Comparison of ENCODE assay signal across 27 cellular contexts in genomic region chr11:97615541-97615940, GRCh38.
A peak's percentile ranks its signal among the peaks of the same experiment; 100 is the strongest.
DNase-seq lines count a peak whose midpoint lies in the region; ATAC-seq, FAIRE-seq and TF ChIP-seq lines count a peak whose summit lies in the region.
"Had no signal": no experiment of that assay in that cellular context is flagged by ENCODE, and none has a peak within 500 bp of the region (broad histone marks: within the 10 kb centered on the region; RNA-seq: fewer than 3 reads in every experiment).

No MANE protein-coding gene starts in this region.

- no peaks in the 10 kb centered on the region; the same call in 1 of the 2 replicates for H3K9me3 ChIP-seq in K562 (replicated peaks; ENCODE audit: control insufficient read depth, insufficient read depth, low read depth, low read length)
- H3K9me3 ChIP-seq: BE2C, SJCRH30 had no signal

- no peaks in the 10 kb centered on the region for H3K79me2 ChIP-seq in K562 (ENCODE audit: control insufficient read depth, insufficient read depth, low read length)

- WGBS in K562 (ENCODE audit: insufficient coverage, low coverage, missing lambda C conversion rate) = 33% methylated on average over 4 of the region's 4 CpGs

- no peak overlapping the region for H3K9ac ChIP-seq in K562 (ENCODE audit: insufficient read depth in 1 of 2, low read depth in 2 of 2, low read length in 2 of 2)

- TF ChIP-seq RAD21 in K562 (CRISPR knock-in tag; conservative IDR thresholded peaks at IDR 0.05 in 1 of 2, IDR thresholded peaks at IDR 0.05 in 1 of 2) = no peak

- no peaks in the 10 kb centered on the region for H4K20me1 ChIP-seq in K562 (replicated peaks; ENCODE audit: control insufficient read depth, insufficient read depth, low read length)

- CTCF ChIA-PET in K562 (lab: Yijun Ruan, JAX; ENCODE audit: low intra/inter-chr PET ratio) = no interaction called here

- H3K4me3 ChIP-seq in K562 (no peak overlapping the region), fibroblast of pulmonary artery (replicated peaks; ENCODE audit: low read depth, low read length) (no peak overlapping the region)
- H3K4me3 ChIP-seq: PC-9, SJCRH30 had no signal

- no peak for FAIRE-seq in K562 (lab: Jason Lieb, UNC)
- FAIRE-seq: D721Med, HepG2 had no signal

- no peaks in the 10 kb centered on the region for H3K27me3 Mint-ChIP-seq in activated T-cell treated with anti-CD3 and anti-CD28 coated beads, Interleukin-2, amount 50 U/mL, for 24 hours
- H3K27me3 Mint-ChIP-seq: CD8-positive, alpha-beta memory T cell had no signal

- 0 out of 2 replicates have a peak overlapping the region, but pooled peaks have one; percentile 11 for H2AFZ ChIP-seq in K562 (ENCODE audit: low read depth, low read length)
- H2AFZ ChIP-seq: PC-9 had no signal

- no peak for TF ChIP-seq EP300 in K562 (IDR thresholded peaks at IDR 0.05; ENCODE audit: low read length)

- no peaks in the 10 kb centered on the region for H3K36me3 ChIP-seq in K562 (ENCODE audit: control insufficient read depth, insufficient read depth, low read length)
- H3K36me3 ChIP-seq: BE2C, SJCRH30 had no signal

- TF ChIP-seq POLR2A in K562 (conservative IDR thresholded peaks at IDR 0.05) = no peak

- H3K4me1 ChIP-seq in K562 (replicated peaks in 1 of 2; ENCODE audit: control insufficient read depth in 2 of 2, insufficient read depth in 2 of 2, low read length in 2 of 2) = no peaks in the 10 kb centered on the region
- H3K4me1 ChIP-seq: BE2C, SJCRH30 had no signal

- H3K27ac ChIP-seq in K562 (ENCODE audit: extremely low read depth, low read depth, low read length) = no peak overlapping the region
- H3K27ac ChIP-seq: 22Rv1, PC-9, SJCRH30 had no signal

- H3K36me3 Mint-ChIP-seq in activated T-cell treated with anti-CD3 and anti-CD28 coated beads, Interleukin-2, amount 50 U/mL, for 24 hours (ENCODE audit: low read depth) = no peaks in the 10 kb centered on the region
- H3K36me3 Mint-ChIP-seq: CD14-positive monocyte; CD8-positive, alpha-beta memory T cell had no signal

- in situ Hi-C loops in K562 (cut with MboI) = no loop called here

- POLR2A ChIA-PET in K562 (lab: Yijun Ruan, JAX) = no interaction called here

- no peak overlapping the region for H3K27ac Mint-ChIP-seq in activated T-cell treated with anti-CD3 and anti-CD28 coated beads, Interleukin-2, amount 50 U/mL, for 24 hours
- H3K27ac Mint-ChIP-seq: CD14-positive monocyte had no signal

- BruUV-seq in K562 (replicated peaks; lab: Mats Ljungman, UMichigan) = no TSS peak

- peak; percentile 1 for DNase-seq in NCI-H748 (lab: John Stamatoyannopoulos, UW; ENCODE audit: unreplicated experiment)
- DNase-seq in NCI-H748 treated with DMSO at 0.1 percent for 48 hours (lab: John Stamatoyannopoulos, UW) = no peak
- DNase-seq in K562 (ENCODE audit: extremely low read depth in 1 of 4, low spot score in 3 of 4) = no peak
- peak; percentile 70 for DNase-seq in fibroblast of pulmonary artery (ENCODE audit: low read depth)
- DNase-seq in activated T-cell treated with anti-CD3 and anti-CD28 coated beads for 4 hours = no peak
- no peak for DNase-seq in activated T-cell treated with anti-CD3 and anti-CD28 coated beads, Interleukin-2, amount 50 U/mL, for 24 hours
- DNase-seq: ACHN; BE2C; CD8-positive, alpha-beta memory T cell; Kasumi-1; MV-4-11; NCI-H1105; NCI-H1436 treated with DMSO at 0.1 percent for 48 hours; NCI-H2029; NCI-H446; NCI-H524 treated with DMSO at 0.1 percent for 48 hours; SJCRH30 had no signal

- no peaks in the 10 kb centered on the region for H3K27me3 ChIP-seq in K562 (ENCODE audit: control insufficient read depth in 2 of 2, insufficient read depth in 2 of 2, low read length in 2 of 2)
- H3K27me3 ChIP-seq: BE2C, SJCRH30 had no signal

- TF ChIP-seq CTCF in K562 (IDR thresholded peaks at IDR 0.05 in 2 of 3, conservative IDR thresholded peaks at IDR 0.05 in 1 of 3; ENCODE audit: insufficient read depth in 2 of 3, low read depth in 1 of 3, low read length in 3 of 3) (no peak), fibroblast of pulmonary artery (IDR thresholded peaks at IDR 0.05; ENCODE audit: low read length, missing control alignments) (no peak)

- H3K4me2 ChIP-seq in K562 (ENCODE audit: insufficient read depth, low read length) = no peak overlapping the region
- H3K4me2 ChIP-seq: PC-9 had no signal

- H3K4me1 Mint-ChIP-seq in activated T-cell treated with anti-CD3 and anti-CD28 coated beads, Interleukin-2, amount 50 U/mL, for 24 hours (ENCODE audit: low read depth) = no peaks in the 10 kb centered on the region
- H3K4me1 Mint-ChIP-seq: CD14-positive monocyte; CD8-positive, alpha-beta memory T cell had no signal

- peaks cover 25% of the 10 kb centered on the region for H3K9me3 Mint-ChIP-seq in activated T-cell treated with anti-CD3 and anti-CD28 coated beads, Interleukin-2, amount 50 U/mL, for 24 hours

- no peak for ATAC-seq in K562
- ATAC-seq in GM21723 (IDR thresholded peaks at IDR 0.05; ENCODE audit: unreplicated experiment) = no peak
- no peak for ATAC-seq in GM21390 (IDR thresholded peaks at IDR 0.05; ENCODE audit: unreplicated experiment)
- ATAC-seq: HCT116, HepG2, Right ventricle myocardium inferior, SK-N-SH treated with all-trans-retinoic acid at 6 μM for 48 hours had no signal

- H3K4me3 Mint-ChIP-seq in activated T-cell treated with anti-CD3 and anti-CD28 coated beads, Interleukin-2, amount 50 U/mL, for 24 hours = no peak overlapping the region
- H3K4me3 Mint-ChIP-seq: CD14-positive monocyte; CD8-positive, alpha-beta memory T cell had no signal

- no peaks in the 10 kb centered on the region for H3K9me1 ChIP-seq in K562 (ENCODE audit: control insufficient read depth, insufficient read depth, low read length)

- intact Hi-C loops in K562 (cut with micrococcal nuclease) = no loop called here

TF ChIP-seq in K562, 482 proteins besides CTCF, POLR2A, EP300 and RAD21:
- TF ChIP-seq CBX5 (IDR thresholded peaks at IDR 0.05; ENCODE audit: borderline replicate concordance, low read depth) (no peak), RHOXF2B (CRISPR knock-in tag; conservative IDR thresholded peaks at IDR 0.05) (no peak), PURB (CRISPR knock-in tag; IDR thresholded peaks at IDR 0.05; ENCODE audit: low read depth) (no peak), ZNF77 (CRISPR knock-in tag; IDR thresholded peaks at IDR 0.05) (no peak), DMBX1 (CRISPR knock-in tag; IDR thresholded peaks at IDR 0.05; ENCODE audit: borderline replicate concordance) (no peak), CTBP1 (IDR thresholded peaks at IDR 0.05; ENCODE audit: borderline replicate concordance) (no peak), FOXO4 (CRISPR knock-in tag; IDR thresholded peaks at IDR 0.05) (no peak), POLR2B (IDR thresholded peaks at IDR 0.05; ENCODE audit: low read depth, partially characterized antibody) (no peak), POLR2G (IDR thresholded peaks at IDR 0.05; ENCODE audit: low read depth, low read length) (no peak), HNRNPUL1 (IDR thresholded peaks at IDR 0.05; ENCODE audit: low read length) (no peak), CBX8 (IDR thresholded peaks at IDR 0.05; ENCODE audit: borderline replicate concordance, extremely low read depth, low read depth, low read length, poor library complexity, severe bottlenecking) (no peak), NBN (IDR thresholded peaks at IDR 0.05; ENCODE audit: low read depth) (no peak), RBM25 (IDR thresholded peaks at IDR 0.05; ENCODE audit: low read depth, low read length, severe bottlenecking) (no peak), ZNF408 (CRISPR knock-in tag; IDR thresholded peaks at IDR 0.05; ENCODE audit: low read depth) (no peak)
- TF ChIP-seq, protein P1, sequence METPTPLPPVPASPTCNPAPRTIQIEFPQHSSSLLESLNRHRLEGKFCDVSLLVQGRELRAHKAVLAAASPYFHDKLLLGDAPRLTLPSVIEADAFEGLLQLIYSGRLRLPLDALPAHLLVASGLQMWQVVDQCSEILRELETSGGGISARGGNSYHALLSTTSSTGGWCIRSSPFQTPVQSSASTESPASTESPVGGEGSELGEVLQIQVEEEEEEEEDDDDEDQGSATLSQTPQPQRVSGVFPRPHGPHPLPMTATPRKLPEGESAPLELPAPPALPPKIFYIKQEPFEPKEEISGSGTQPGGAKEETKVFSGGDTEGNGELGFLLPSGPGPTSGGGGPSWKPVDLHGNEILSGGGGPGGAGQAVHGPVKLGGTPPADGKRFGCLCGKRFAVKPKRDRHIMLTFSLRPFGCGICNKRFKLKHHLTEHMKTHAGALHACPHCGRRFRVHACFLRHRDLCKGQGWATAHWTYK (CRISPR knock-in tag; IDR thresholded peaks at IDR 0.05) = no peak

Comparison
In these comparisons a context has a peak if more than half of its experiments do, and no peak if none do; other contexts are left out.
1. DNase-seq: peak in NCI-H748 (single experiment) and fibroblast of pulmonary artery (single experiment); none in NCI-H748 treated with DMSO at 0.1 percent for 48 hours (single experiment), K562 (0 of 4), activated T-cell treated with anti-CD3 and anti-CD28 coated beads for 4 hours (single experiment) and activated T-cell treated with anti-CD3 and anti-CD28 coated beads, Interleukin-2, amount 50 U/mL, for 24 hours (single experiment).